In genomic region chr12:210277-211141, GRCh38 we compare ENCODE assay signal across 18 cellular contexts. TPM values are rescaled to one million over a fixed set of nuclear protein-coding genes. Genes with fewer than 3 reads are reported as not detected.
A peak's percentile ranks its signal among the peaks of the same experiment; 100 is the strongest.
DNase-seq lines count a peak whose midpoint lies in the region; ATAC-seq and TF ChIP-seq lines count a peak whose summit lies in the region.
"Had no signal": no experiment of that assay in that cellular context is flagged by ENCODE, and none has a peak within 500 bp of the region (broad histone marks: within the 10 kb centered on the region; RNA-seq: fewer than 3 reads in every experiment).

No MANE protein-coding gene starts in this region.

- peaks cover 4% of the 10 kb centered on the region for H3K27me3 Mint-ChIP-seq in dendritic cell treated with granulocyte-macrophage colony-stimulating factor and Interleukin-4, amounts not matched to agents 40 ng/mL and 50 ng/mL, for 4 days
- peaks cover 26% of the 10 kb centered on the region for H3K27me3 Mint-ChIP-seq in activated CD4-positive, alpha-beta memory T cell treated with anti-CD3 and anti-CD28 coated beads, Interleukin-2, amount 10 ng/mL, durations not matched to agents 7 days and 5 days

- no peak overlapping the region for H3K4me3 Mint-ChIP-seq in dendritic cell treated with granulocyte-macrophage colony-stimulating factor and Interleukin-4, amounts not matched to agents 40 ng/mL and 50 ng/mL, for 4 days
- no peak overlapping the region for H3K4me3 Mint-ChIP-seq in activated CD4-positive, alpha-beta memory T cell treated with anti-CD3 and anti-CD28 coated beads, Interleukin-2, amount 10 ng/mL, durations not matched to agents 7 days and 5 days
- H3K4me3 Mint-ChIP-seq: CD4-positive, alpha-beta T cell had no signal

- peaks cover 36 to 48% of the 10 kb centered on the region in 2 donors for H3K4me1 ChIP-seq in thyroid gland
- peaks cover 13% of the 10 kb centered on the region for H3K4me1 ChIP-seq in lower lobe of right lung

- no peaks in the 10 kb centered on the region for H3K9me3 Mint-ChIP-seq in dendritic cell treated with granulocyte-macrophage colony-stimulating factor and Interleukin-4, amounts not matched to agents 40 ng/mL and 50 ng/mL, for 4 days
- no peaks in the 10 kb centered on the region for H3K9me3 Mint-ChIP-seq in activated naive CD4-positive, alpha-beta T cell treated with anti-CD3 and anti-CD28 coated beads, Interleukin-2, amount 50 U/mL, for 72 hours
- H3K9me3 Mint-ChIP-seq in activated CD4-positive, alpha-beta memory T cell treated with anti-CD3 and anti-CD28 coated beads, Interleukin-2, amount 10 ng/mL, durations not matched to agents 7 days and 5 days: no peaks in the 10 kb centered on the region
- H3K9me3 Mint-ChIP-seq: CD4-positive, alpha-beta T cell had no signal

- H3K27me3 ChIP-seq in thyroid gland (no peaks in the 10 kb centered on the region), lower lobe of right lung (ENCODE audit: low read depth) (peaks cover 15% of the 10 kb centered on the region)

- POLR2A ChIA-PET in activated CD4-positive, alpha-beta memory T cell treated with anti-CD3 and anti-CD28 coated beads, Interleukin-2, amount 10 ng/mL, durations not matched to agents 7 days and 5 days (lab: Charles Lee): no interaction called here

- no peaks in the 10 kb centered on the region for H3K9me3 ChIP-seq in thyroid gland
- H3K9me3 ChIP-seq in lower lobe of right lung: no peaks in the 10 kb centered on the region
- H3K9me3 ChIP-seq: MG63 had no signal

- TF ChIP-seq POLR2A in thyroid gland (IDR thresholded peaks at IDR 0.05): no peak

- no peak for ATAC-seq in activated naive CD4-positive, alpha-beta T cell treated with anti-CD3 and anti-CD28 coated beads, Interleukin-2, amount 50 U/mL, for 72 hours
- no peak for ATAC-seq in lower lobe of right lung
- ATAC-seq: HCT116 had no signal

- H3K27ac ChIP-seq in thyroid gland (peak overlapping the region; percentile 92 to 93 (median 93)), lower lobe of right lung (no peak overlapping the region)
- H3K27ac ChIP-seq: GM23248 had no signal

- WGBS in thyroid gland, 2 donors: 75 to 85% methylated on average over 14 to 16 of the region's 16 CpGs

- peaks cover 52% of the 10 kb centered on the region for H3K4me1 Mint-ChIP-seq in dendritic cell treated with granulocyte-macrophage colony-stimulating factor and Interleukin-4, amounts not matched to agents 40 ng/mL and 50 ng/mL, for 4 days (ENCODE audit: low read depth)
- peaks cover 3% of the 10 kb centered on the region for H3K4me1 Mint-ChIP-seq in activated CD4-positive, alpha-beta memory T cell treated with anti-CD3 and anti-CD28 coated beads, Interleukin-2, amount 10 ng/mL, durations not matched to agents 7 days and 5 days

- DNase-seq in HuH-7.5 (ENCODE audit: low spot score): peak; percentile 98
- DNase-seq in mucosa of gallbladder (ENCODE audit: low spot score): peak; percentile 35
- no peak for DNase-seq in thyroid gland
- no peak for DNase-seq in activated naive CD4-positive, alpha-beta T cell treated with anti-CD3 and anti-CD28 coated beads, Interleukin-2, amount 50 U/mL, for 72 hours (ENCODE audit: low spot score in 2 of 2)
- no peak for DNase-seq in activated CD4-positive, alpha-beta memory T cell treated with anti-CD3 and anti-CD28 coated beads, Interleukin-2, amount 10 ng/mL, durations not matched to agents 7 days and 5 days
- DNase-seq in lower lobe of right lung: no peak
- DNase-seq: AML-193; CD4-positive, alpha-beta T cell; DMS79 treated with DMSO at 0.1 percent for 48 hours; GM23248; MG63; NCI-H1092 treated with DMSO at 0.1 percent for 48 hours; NCI-H187 treated with DMSO at 0.1 percent for 48 hours; NCI-H2171 treated with DMSO at 0.1 percent for 48 hours; NCI-H82 had no signal

- no peaks in the 10 kb centered on the region for H3K36me3 ChIP-seq in thyroid gland
- H3K36me3 ChIP-seq in lower lobe of right lung: no peaks in the 10 kb centered on the region
- H3K36me3 ChIP-seq: MG63 had no signal

- peak overlapping the region; percentile 94 for H3K27ac Mint-ChIP-seq in dendritic cell treated with granulocyte-macrophage colony-stimulating factor and Interleukin-4, amounts not matched to agents 40 ng/mL and 50 ng/mL, for 4 days
- H3K27ac Mint-ChIP-seq in activated naive CD4-positive, alpha-beta T cell treated with anti-CD3 and anti-CD28 coated beads, Interleukin-2, amount 50 U/mL, for 72 hours: peak overlapping the region in 1 of 2 donors; percentile 73
- no peak overlapping the region for H3K27ac Mint-ChIP-seq in activated CD4-positive, alpha-beta memory T cell treated with anti-CD3 and anti-CD28 coated beads, Interleukin-2, amount 10 ng/mL, durations not matched to agents 7 days and 5 days
- H3K27ac Mint-ChIP-seq: CD4-positive, alpha-beta T cell had no signal

- intact Hi-C loops in dendritic cell treated with granulocyte-macrophage colony-stimulating factor and Interleukin-4, amounts not matched to agents 40 ng/mL and 50 ng/mL, for 4 days (cut with micrococcal nuclease): no loop called here
- intact Hi-C loops in thyroid gland (cut with DNase I): no loop called here
- intact Hi-C loops in lower lobe of right lung (cut with DNase I): no loop called here

- H3K4me3 ChIP-seq in thyroid gland (replicated peaks in 1 of 3) (no peak overlapping the region), lower lobe of right lung (no peak overlapping the region)
- H3K4me3 ChIP-seq: GM23248, MG63 had no signal

- peaks cover 6% of the 10 kb centered on the region for H3K36me3 Mint-ChIP-seq in dendritic cell treated with granulocyte-macrophage colony-stimulating factor and Interleukin-4, amounts not matched to agents 40 ng/mL and 50 ng/mL, for 4 days (ENCODE audit: low read depth)
- no peaks in the 10 kb centered on the region for H3K36me3 Mint-ChIP-seq in activated naive CD4-positive, alpha-beta T cell treated with anti-CD3 and anti-CD28 coated beads, Interleukin-2, amount 50 U/mL, for 72 hours
- no peaks in the 10 kb centered on the region for H3K36me3 Mint-ChIP-seq in activated CD4-positive, alpha-beta memory T cell treated with anti-CD3 and anti-CD28 coated beads, Interleukin-2, amount 10 ng/mL, durations not matched to agents 7 days and 5 days (ENCODE audit: low read depth)

- no peak for TF ChIP-seq CTCF in thyroid gland (IDR thresholded peaks at IDR 0.05)
- TF ChIP-seq CTCF in lower lobe of right lung (IDR thresholded peaks at IDR 0.05): no peak

- CTCF ChIA-PET in activated CD4-positive, alpha-beta memory T cell treated with anti-CD3 and anti-CD28 coated beads, Interleukin-2, amount 10 ng/mL, durations not matched to agents 7 days and 5 days (lab: Charles Lee): no interaction called here

RNA-seq across cellular contexts. Expression of gene SLC6A12, which starts 3.4 kb away (rescaled TPM):
- total RNA-seq in mucosa of gallbladder: 1.2 TPM
- total RNA-seq in thyroid gland: 10 to 100 TPM in 3 of 4 donors, 1 to 10 TPM in 1; 9.4 to 27.7 (median 18.3) TPM
- total RNA-seq in activated naive CD4-positive, alpha-beta T cell treated with anti-CD3 and anti-CD28 coated beads, Interleukin-2, amount 50 U/mL, for 72 hours: not detected
- total RNA-seq in activated CD4-positive, alpha-beta memory T cell treated with anti-CD3 and anti-CD28 coated beads, Interleukin-2, amount 10 ng/mL, durations not matched to agents 7 days and 5 days: not detected
- 14.2 TPM for total RNA-seq in lower lobe of right lung
- total RNA-seq: CD4-positive, alpha-beta T cell; GM23248; NCI-H460 had no signal

RNA-seq across cellular contexts. Expression of gene SLC6A13, which starts 52.1 kb away (rescaled TPM):
- total RNA-seq in mucosa of gallbladder: 0.40 TPM
- total RNA-seq in thyroid gland: 10 to 100 TPM in 1 of 4 donors, 1 to 10 TPM in 3; 5.0 to 24.9 (median 8.8) TPM
- not detected for total RNA-seq in activated naive CD4-positive, alpha-beta T cell treated with anti-CD3 and anti-CD28 coated beads, Interleukin-2, amount 50 U/mL, for 72 hours
- total RNA-seq in activated CD4-positive, alpha-beta memory T cell treated with anti-CD3 and anti-CD28 coated beads, Interleukin-2, amount 10 ng/mL, durations not matched to agents 7 days and 5 days: not detected
- 5.0 TPM for total RNA-seq in lower lobe of right lung
- total RNA-seq: GM23248 had no signal

Comparison
In these comparisons a context has a peak if more than half of its experiments do, and no peak if none do; other contexts are left out.
1. DNase-seq: peak in HuH-7.5 (single experiment) and mucosa of gallbladder (single experiment); none in thyroid gland (0 of 2), activated naive CD4-positive, alpha-beta T cell treated with anti-CD3 and anti-CD28 coated beads, Interleukin-2, amount 50 U/mL, for 72 hours (0 of 2), activated CD4-positive, alpha-beta memory T cell treated with anti-CD3 and anti-CD28 coated beads, Interleukin-2, amount 10 ng/mL, durations not matched to agents 7 days and 5 days (single experiment) and lower lobe of right lung (single experiment).